In genomic region chr1:230610589-230610988, GRCh38 we compare ENCODE assay signal across 21 cellular contexts.
"Had no signal": no experiment of that assay in that cellular context is flagged by ENCODE, and none has a peak within 500 bp of the region (broad histone marks: within the 10 kb centered on the region; RNA-seq: fewer than 3 reads in every experiment).

No MANE protein-coding gene starts in this region.

- ATAC-seq: activated CD4-positive, CD25-positive, alpha-beta regulatory T cell treated with anti-CD3 and anti-CD28 coated beads, Interleukin-2, amount 50 U/mL, for 24 hours; activated CD8-positive, alpha-beta T cell treated with anti-CD3 and anti-CD28 coated beads for 36 hours; activated T-cell treated with anti-CD3 and anti-CD28 coated beads, Interleukin-2, amount 50 U/mL, for 72 hours; Panc1 had no signal

- H3K36me3 Mint-ChIP-seq: activated naive CD4-positive, alpha-beta T cell treated with anti-CD3 and anti-CD28 coated beads, Interleukin-2, amount 10 ng/mL, durations not matched to agents 7 days and 5 days; activated naive CD8-positive, alpha-beta T cell treated with anti-CD3 and anti-CD28 coated beads for 36 hours had no signal

- H3K4me1 Mint-ChIP-seq: activated naive CD4-positive, alpha-beta T cell treated with anti-CD3 and anti-CD28 coated beads, Interleukin-2, amount 10 ng/mL, durations not matched to agents 7 days and 5 days; activated naive CD8-positive, alpha-beta T cell treated with anti-CD3 and anti-CD28 coated beads for 36 hours had no signal

- H3K4me3 Mint-ChIP-seq: activated CD8-positive, alpha-beta T cell treated with anti-CD3 and anti-CD28 coated beads for 36 hours; activated naive CD4-positive, alpha-beta T cell treated with anti-CD3 and anti-CD28 coated beads, Interleukin-2, amount 10 ng/mL, durations not matched to agents 7 days and 5 days; activated naive CD8-positive, alpha-beta T cell treated with anti-CD3 and anti-CD28 coated beads for 36 hours; activated T-cell treated with anti-CD3 and anti-CD28 coated beads, Interleukin-2, amount 50 U/mL, for 72 hours; T-helper 1 cell treated with Interleukin-12 subunit alpha and Interleukin-12 subunit beta and Interleukin-4 antibody, amounts not matched to agents 30 μg/mL and 1 μg/mL, for 36 hours had no signal

- H3K9me3 Mint-ChIP-seq: activated CD8-positive, alpha-beta T cell treated with anti-CD3 and anti-CD28 coated beads for 36 hours; activated naive CD4-positive, alpha-beta T cell treated with anti-CD3 and anti-CD28 coated beads, Interleukin-2, amount 10 ng/mL, durations not matched to agents 7 days and 5 days; activated naive CD8-positive, alpha-beta T cell treated with anti-CD3 and anti-CD28 coated beads for 36 hours; activated T-cell treated with anti-CD3 and anti-CD28 coated beads, Interleukin-2, amount 50 U/mL, for 72 hours; activated T-helper 2 cell treated with anti-CD3 and anti-CD28 coated beads, Interferon-gamma antibody, Interleukin-2, Interleukin-4, amounts not matched to agents 10 μg/mL and 5 μg/mL and 100 μg/mL, durations not matched to agents 14 hours and 24 hours and 36 hours; T-helper 1 cell treated with Interleukin-12 subunit alpha and Interleukin-12 subunit beta and Interleukin-4 antibody, amounts not matched to agents 30 μg/mL and 1 μg/mL, for 36 hours had no signal

- DNase-seq: activated CD4-positive, alpha-beta T cell treated with anti-CD3 and anti-CD28 coated beads for 4 hours; activated CD8-positive, alpha-beta memory T cell treated with anti-CD3 and anti-CD28 coated beads, Interleukin-2, amount 50 U/mL, for 4 hours; activated CD8-positive, alpha-beta T cell treated with anti-CD3 and anti-CD28 coated beads for 36 hours; activated gamma-delta T cell treated with Interleukin-2 at 50 U/mL for 16 hours; activated naive CD4-positive, alpha-beta T cell treated with anti-CD3 and anti-CD28 coated beads, Interleukin-2, amount 10 ng/mL, durations not matched to agents 7 days and 5 days; activated naive CD8-positive, alpha-beta T cell treated with anti-CD3 and anti-CD28 coated beads for 36 hours; activated T-cell treated with anti-CD3 and anti-CD28 coated beads, Interleukin-2, amount 50 U/mL, for 72 hours; cerebellar nuclear complex; MM.1S; NCI-H187; NCI-H2081; NCI-H2171 treated with DMSO at 0.1 percent for 48 hours; NCI-H226; NK-92 treated with Interleukin-12 subunit alpha and Interleukin-12 subunit beta, amount 100 ng/mL, for 24 hours; OCI-M1; Right ventricle myocardium superior; RPMI8226 had no signal

- H3K27ac Mint-ChIP-seq: activated CD8-positive, alpha-beta T cell treated with anti-CD3 and anti-CD28 coated beads for 36 hours; activated naive CD4-positive, alpha-beta T cell treated with anti-CD3 and anti-CD28 coated beads, Interleukin-2, amount 10 ng/mL, durations not matched to agents 7 days and 5 days; activated naive CD8-positive, alpha-beta T cell treated with anti-CD3 and anti-CD28 coated beads for 36 hours; activated T-cell treated with anti-CD3 and anti-CD28 coated beads, Interleukin-2, amount 50 U/mL, for 72 hours; activated T-helper 2 cell treated with anti-CD3 and anti-CD28 coated beads, Interferon-gamma antibody, Interleukin-2, Interleukin-4, amounts not matched to agents 10 μg/mL and 5 μg/mL and 100 μg/mL, durations not matched to agents 14 hours and 24 hours and 36 hours; T-helper 1 cell treated with Interleukin-12 subunit alpha and Interleukin-12 subunit beta and Interleukin-4 antibody, amounts not matched to agents 30 μg/mL and 1 μg/mL, for 36 hours had no signal
